Comparison of ENCODE assay signal across 1 cellular context in the genomic region with DNA sequence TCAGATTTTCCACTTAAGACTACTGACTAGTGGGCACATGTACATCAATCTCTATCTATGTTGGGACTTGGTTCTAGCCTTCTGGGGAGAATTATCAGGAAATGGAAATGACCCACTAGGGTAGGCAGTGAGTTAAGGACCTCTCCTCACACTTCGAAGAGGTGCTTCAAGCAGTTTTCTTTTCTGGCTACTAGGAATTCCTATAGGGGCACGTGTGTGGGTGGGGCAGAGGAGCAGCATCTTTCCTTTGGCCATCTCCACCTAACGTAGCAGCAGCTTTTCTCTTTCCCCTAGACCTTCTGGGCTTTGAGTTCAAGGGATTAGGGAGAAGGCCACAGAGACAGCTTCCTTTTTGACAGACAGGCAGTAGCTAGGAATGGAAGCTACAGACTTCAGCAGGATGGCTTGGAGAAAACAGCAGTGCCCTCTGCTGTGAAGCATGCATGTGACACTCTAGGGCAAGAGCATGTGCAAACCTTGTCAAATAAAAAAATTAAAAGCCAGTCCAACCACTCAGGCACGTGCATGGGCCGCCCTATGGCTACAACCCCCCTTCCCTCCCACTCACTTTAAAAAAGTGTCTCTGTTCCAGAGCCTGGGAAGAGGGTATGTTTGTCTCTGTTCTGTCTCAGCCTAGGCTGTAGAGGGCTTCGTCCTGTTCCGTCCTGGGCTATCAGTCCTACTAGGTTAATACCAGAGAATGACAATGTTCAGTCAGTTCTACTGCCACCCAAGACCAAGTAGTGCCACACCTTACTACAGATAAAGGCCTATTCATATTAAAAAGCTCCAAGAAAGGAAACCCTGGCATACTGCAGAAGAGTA.
A peak's percentile ranks its signal among the peaks of the same experiment; 100 is the strongest.
TF ChIP-seq lines count a peak whose summit lies in the region.

No MANE protein-coding gene starts in this region.

TF ChIP-seq in GM12878, 131 proteins besides CTCF, POLR2A, EP300 and RAD21:
- TF ChIP-seq YY1 (IDR thresholded peaks at IDR 0.05; ENCODE audit: low read depth, low read length) = 0 out of 2 replicates have a peak, but pooled peaks have one; percentile 32
- TF ChIP-seq, protein P1, sequence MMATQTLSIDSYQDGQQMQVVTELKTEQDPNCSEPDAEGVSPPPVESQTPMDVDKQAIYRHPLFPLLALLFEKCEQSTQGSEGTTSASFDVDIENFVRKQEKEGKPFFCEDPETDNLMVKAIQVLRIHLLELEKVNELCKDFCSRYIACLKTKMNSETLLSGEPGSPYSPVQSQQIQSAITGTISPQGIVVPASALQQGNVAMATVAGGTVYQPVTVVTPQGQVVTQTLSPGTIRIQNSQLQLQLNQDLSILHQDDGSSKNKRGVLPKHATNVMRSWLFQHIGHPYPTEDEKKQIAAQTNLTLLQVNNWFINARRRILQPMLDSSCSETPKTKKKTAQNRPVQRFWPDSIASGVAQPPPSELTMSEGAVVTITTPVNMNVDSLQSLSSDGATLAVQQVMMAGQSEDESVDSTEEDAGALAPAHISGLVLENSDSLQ (IDR thresholded peaks at IDR 0.05) = peak; percentile 81
- TF ChIP-seq KDM1A (IDR thresholded peaks at IDR 0.05; ENCODE audit: borderline replicate concordance) = no peak
- peak; percentile 65; the same call in 1 of the 2 replicates for TF ChIP-seq SMC3 (IDR thresholded peaks at IDR 0.05; ENCODE audit: borderline replicate concordance, low read length)
- TF ChIP-seq YBX1 (IDR thresholded peaks at IDR 0.05) = no peak
- TF ChIP-seq NKRF (conservative IDR thresholded peaks at IDR 0.05) = no peak
- TF ChIP-seq BHLHE40 (IDR thresholded peaks at IDR 0.05; ENCODE audit: borderline replicate concordance in 1 of 2, low read depth in 2 of 2, low read length in 1 of 2) = peak; percentile 56 to 84; a peak in 3 of 4 replicates
- TF ChIP-seq PBX3 (IDR thresholded peaks at IDR 0.05; ENCODE audit: insufficient replicate concordance, low read depth, low read length) = peak; percentile 41
